13 cellular contexts compared by ENCODE assay signal in the genomic region with DNA sequence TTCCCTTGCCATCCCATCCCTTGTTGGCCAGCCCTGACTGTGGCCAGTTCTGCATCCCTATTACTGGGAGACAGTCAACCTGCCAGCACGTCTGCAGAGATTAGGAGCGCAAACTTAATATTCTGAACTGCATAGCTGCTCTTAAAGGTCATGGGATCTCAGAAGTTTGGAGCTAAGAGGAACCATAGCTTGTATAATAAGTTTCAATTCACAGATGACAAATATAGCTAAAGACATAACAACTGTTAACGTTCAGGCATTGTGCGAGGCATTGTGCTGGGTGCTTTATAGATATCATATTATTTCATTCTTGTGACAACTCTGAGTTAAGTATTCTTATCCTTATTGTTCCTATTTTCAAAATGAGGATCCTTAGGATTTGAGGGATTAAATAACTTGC. TPM values are rescaled to one million over a fixed set of nuclear protein-coding genes. Genes with fewer than 3 reads are reported as not detected.
A peak's percentile ranks its signal among the peaks of the same experiment; 100 is the strongest.
DNase-seq lines count a peak whose midpoint lies in the region; ATAC-seq, FAIRE-seq and TF ChIP-seq lines count a peak whose summit lies in the region.
"Had no signal": no experiment of that assay in that cellular context is flagged by ENCODE, and none has a peak within 500 bp of the region (broad histone marks: within the 10 kb centered on the region; RNA-seq: fewer than 3 reads in every experiment).

No MANE protein-coding gene starts in this region.

- H3K27me3 ChIP-seq in MM.1S (replicated peaks; ENCODE audit: insufficient read depth, low read length) (no peaks in the 10 kb centered on the region), K562 (ENCODE audit: control insufficient read depth in 2 of 2, insufficient read depth in 2 of 2, low read length in 2 of 2) (no peaks in the 10 kb centered on the region), muscle layer of colon (ENCODE audit: control insufficient read depth in 1 of 2, insufficient read depth in 2 of 2, low read length in 2 of 2) (no peaks in the 10 kb centered on the region), stomach smooth muscle (ENCODE audit: control insufficient read depth in 1 of 2, insufficient read depth in 2 of 2, low read length in 2 of 2) (no peaks in the 10 kb centered on the region)

- H3K36me3 ChIP-seq in MM.1S (replicated peaks; ENCODE audit: insufficient read depth, low read length) (no peaks in the 10 kb centered on the region), K562 (ENCODE audit: control insufficient read depth, insufficient read depth, low read length) (no peaks in the 10 kb centered on the region), muscle layer of colon (ENCODE audit: insufficient read depth, low read length) (no peaks in the 10 kb centered on the region), stomach smooth muscle (ENCODE audit: control insufficient read depth in 2 of 2, insufficient read depth in 2 of 2, low read length in 2 of 2) (peaks cover 0 to 2% of the 10 kb centered on the region in 2 donors)

- peaks cover 49% of the 10 kb centered on the region for H3K4me1 ChIP-seq in MM.1S (ENCODE audit: low read length)
- H3K4me1 ChIP-seq in K562 (replicated peaks in 1 of 2; ENCODE audit: control insufficient read depth in 2 of 2, insufficient read depth in 2 of 2, low read length in 2 of 2): peaks cover 15 to 24% of the 10 kb centered on the region in 2 experiments
- peaks cover 78% of the 10 kb centered on the region for H3K4me1 ChIP-seq in muscle layer of colon (ENCODE audit: insufficient read depth, low read length)
- H3K4me1 ChIP-seq in stomach smooth muscle (ENCODE audit: control insufficient read depth, insufficient read depth, low read length): peaks cover 58% of the 10 kb centered on the region

- no peak overlapping the region for H3K27ac Mint-ChIP-seq in activated CD4-positive, alpha-beta T cell treated with anti-CD3 and anti-CD28 coated beads, Interleukin-2, amount 10 ng/mL, durations not matched to agents 24 days and 14 days

- no peaks in the 10 kb centered on the region for H3K9me2 ChIP-seq in MM.1S (replicated peaks; ENCODE audit: insufficient read depth, low read length)

- no peak for TF ChIP-seq RAD21 in K562 (CRISPR knock-in tag; conservative IDR thresholded peaks at IDR 0.05 in 1 of 2, IDR thresholded peaks at IDR 0.05 in 1 of 2)

- CTCF ChIA-PET in K562 (lab: Yijun Ruan, JAX; ENCODE audit: low intra/inter-chr PET ratio): no interaction called here

- H3K9me3 Mint-ChIP-seq in activated CD4-positive, alpha-beta T cell treated with anti-CD3 and anti-CD28 coated beads, Interleukin-2, amount 10 ng/mL, durations not matched to agents 24 days and 14 days: peaks cover 4% of the 10 kb centered on the region
- H3K9me3 Mint-ChIP-seq: CD8-positive, alpha-beta memory T cell had no signal

- H3K4me1 Mint-ChIP-seq in activated CD4-positive, alpha-beta T cell treated with anti-CD3 and anti-CD28 coated beads, Interleukin-2, amount 10 ng/mL, durations not matched to agents 24 days and 14 days: peaks cover 29% of the 10 kb centered on the region

- in situ Hi-C loops in K562 (cut with MboI): no loop called here

- no peaks in the 10 kb centered on the region for H4K20me1 ChIP-seq in MM.1S (ENCODE audit: insufficient read depth, low read length)
- no peaks in the 10 kb centered on the region for H4K20me1 ChIP-seq in K562 (replicated peaks; ENCODE audit: control insufficient read depth, insufficient read depth, low read length)

- BruUV-seq in K562 (replicated peaks; lab: Mats Ljungman, UMichigan): no TSS peak

- no peak for DNase-seq in MM.1S
- no peak for DNase-seq in K562 (ENCODE audit: extremely low read depth in 1 of 4, low spot score in 3 of 4)
- no peak for DNase-seq in activated CD4-positive, alpha-beta T cell treated with anti-CD3 and anti-CD28 coated beads, Interleukin-2, amount 10 ng/mL, durations not matched to agents 24 days and 14 days
- no peak for DNase-seq in SHP77 (lab: John Stamatoyannopoulos, UW)
- DNase-seq in activated CD4-positive, alpha-beta T cell treated with anti-CD3 and anti-CD28 coated beads for 1 hour: no peak
- DNase-seq in activated gamma-delta T cell treated with Interleukin-2 at 50 U/mL for 16 hours: no peak
- DNase-seq: activated CD4-positive, CD25-positive, alpha-beta regulatory T cell; CD8-positive, alpha-beta memory T cell; NCI-H226 had no signal

- H3K27ac ChIP-seq in MM.1S (ENCODE audit: low read length) (peak overlapping the region; percentile 88; the same call in 1 of the 2 replicates), K562 (ENCODE audit: extremely low read depth, low read depth, low read length) (no peak overlapping the region), muscle layer of colon (ENCODE audit: low read depth, low read length) (peak overlapping the region; percentile 2), stomach smooth muscle (ENCODE audit: low read length) (peak overlapping the region; percentile 46)

- H3K9ac ChIP-seq in MM.1S (ENCODE audit: low read length) (no peak overlapping the region), K562 (ENCODE audit: insufficient read depth in 1 of 2, low read depth in 2 of 2, low read length in 2 of 2) (no peak overlapping the region), muscle layer of colon (ENCODE audit: low read length) (no peak overlapping the region), stomach smooth muscle (ENCODE audit: low read length in 2 of 2) (peak overlapping the region in 1 of 2 donors; percentile 7)

- ATAC-seq in K562: no peak

- POLR2A ChIA-PET in K562 (lab: Yijun Ruan, JAX): interaction anchor here (1.2 to 1.6 kb wide), 2 partner anchors 10 to 167 kb away, joined by 4 to 5 read pairs; no protein-coding TSS in a partner anchor

- WGBS in K562 (ENCODE audit: insufficient coverage, low coverage, missing lambda C conversion rate): 86% methylated on average over 4 of the region's 4 CpGs

- H3K79me2 ChIP-seq in MM.1S (ENCODE audit: low read length) (peaks cover 94% of the 10 kb centered on the region), K562 (ENCODE audit: control insufficient read depth, insufficient read depth, low read length) (peaks cover 22% of the 10 kb centered on the region)

- no peaks in the 10 kb centered on the region for H3K9me3 ChIP-seq in MM.1S (replicated peaks; ENCODE audit: insufficient read depth, low read length)
- no peaks in the 10 kb centered on the region for H3K9me3 ChIP-seq in K562 (replicated peaks; ENCODE audit: control insufficient read depth, insufficient read depth, low read depth, low read length)
- no peaks in the 10 kb centered on the region for H3K9me3 ChIP-seq in muscle layer of colon (ENCODE audit: low read length)
- H3K9me3 ChIP-seq in stomach smooth muscle (ENCODE audit: control insufficient read depth in 2 of 2, low read length in 2 of 2): no peaks in the 10 kb centered on the region

- intact Hi-C loops in K562 (cut with micrococcal nuclease): no loop called here
- intact Hi-C loops in activated CD4-positive, alpha-beta T cell treated with anti-CD3 and anti-CD28 coated beads, Interleukin-2, amount 10 ng/mL, durations not matched to agents 24 days and 14 days (cut with micrococcal nuclease): loop anchor here (5.0 kb wide), 2 partner anchors 153 to 1377 kb away; no protein-coding TSS in a partner anchor

- TF ChIP-seq EP300 in K562 (IDR thresholded peaks at IDR 0.05; ENCODE audit: low read length): no peak

- peaks cover 34% of the 10 kb centered on the region for H3F3A ChIP-seq in MM.1S (ENCODE audit: insufficient read depth, low read length)

- H3K4me2 ChIP-seq in MM.1S (ENCODE audit: low read depth, low read length): peak overlapping the region; percentile 89
- no peak overlapping the region for H3K4me2 ChIP-seq in K562 (ENCODE audit: insufficient read depth, low read length)

- H3K4me3 ChIP-seq in MM.1S (ENCODE audit: low read length) (peak overlapping the region; percentile 87; the same call in 1 of the 2 replicates), K562 (no peak overlapping the region), muscle layer of colon (ENCODE audit: low read depth in 1 of 2, low read length in 2 of 2) (no peak overlapping the region), stomach smooth muscle (ENCODE audit: low read length in 2 of 2) (peak overlapping the region in 1 of 2 donors; percentile 29)

- TF ChIP-seq POLR2A in K562 (conservative IDR thresholded peaks at IDR 0.05): no peak

- no peaks in the 10 kb centered on the region for H3K36me3 Mint-ChIP-seq in activated CD4-positive, alpha-beta T cell treated with anti-CD3 and anti-CD28 coated beads, Interleukin-2, amount 10 ng/mL, durations not matched to agents 24 days and 14 days (ENCODE audit: low read depth)

- FAIRE-seq in K562 (lab: Jason Lieb, UNC): peak; percentile 11
- FAIRE-seq: bronchial epithelial cell, islet of Langerhans had no signal

- no peaks in the 10 kb centered on the region for H3K9me1 ChIP-seq in K562 (ENCODE audit: control insufficient read depth, insufficient read depth, low read length)

- no peak overlapping the region for H2AFZ ChIP-seq in MM.1S (ENCODE audit: low read length)
- no peak overlapping the region for H2AFZ ChIP-seq in K562 (ENCODE audit: low read depth, low read length)

- no peak overlapping the region for H3K4me3 Mint-ChIP-seq in activated CD4-positive, alpha-beta T cell treated with anti-CD3 and anti-CD28 coated beads, Interleukin-2, amount 10 ng/mL, durations not matched to agents 24 days and 14 days

- TF ChIP-seq CTCF in MM.1S (IDR thresholded peaks at IDR 0.05; ENCODE audit: low read length) (no peak), K562 (IDR thresholded peaks at IDR 0.05 in 2 of 3, conservative IDR thresholded peaks at IDR 0.05 in 1 of 3; ENCODE audit: insufficient read depth in 2 of 3, low read depth in 1 of 3, low read length in 3 of 3) (no peak)

- H3K27me3 Mint-ChIP-seq in activated CD4-positive, alpha-beta T cell treated with anti-CD3 and anti-CD28 coated beads, Interleukin-2, amount 10 ng/mL, durations not matched to agents 24 days and 14 days: peaks cover 5% of the 10 kb centered on the region

RNA-seq across cellular contexts. Expression of gene SCARB2, which starts 3.7 kb away (rescaled TPM):
- total RNA-seq in K562 (2011; cell fraction: chromatin; rRNA removed; ENCODE audit: low replicate concordance): 31.3 and 49.9 TPM in 2 replicates
- total RNA-seq in K562 (2011; cell fraction: nucleolus; rRNA removed): 18.7 and 26.6 TPM in 2 replicates
- total RNA-seq in K562 (2011; cell fraction: nucleoplasm; rRNA removed): 35.0 and 62.6 TPM in 2 replicates
- total RNA-seq in K562 (2014; rRNA removed): 17.8 and 17.9 TPM in 2 replicates
- 19.3 and 20.0 TPM in 2 replicates for total RNA-seq in K562 (2014; rRNA removed; fragmentation: Illumina TruSeq; extraction: Trizol)
- total RNA-seq in K562 (2015; rRNA removed; fragmentation: Illumina TruSeq; extraction: Trizol): 25.8 TPM in 2 replicates
- 16.6 and 18.4 TPM in 2 replicates for total RNA-seq in K562 (2021)
- polyA plus RNA-seq in K562 (2011; rRNA removed): 17.3 and 21.0 TPM in 2 replicates
- 5.9 and 9.0 TPM in 2 replicates for polyA plus RNA-seq in K562 (2011; cell fraction: cytosol; rRNA removed)
- polyA plus RNA-seq in K562 (2011; cell fraction: nucleus; rRNA removed): 10.3 and 14.5 TPM in 2 replicates
- polyA plus RNA-seq in K562 (2012): 14.0 and 25.8 TPM in 2 replicates
- polyA plus RNA-seq in K562 (2014; fragmentation: Illumina TruSeq; extraction: Trizol): 16.9 and 18.9 TPM in 2 replicates
- 1 to 10 TPM; 6.1 to 8.8 TPM for polyA plus RNA-seq in K562 (2014; fragmentation: Nextera tagmentation; extraction: Ambion mirVana)
- 10.1 and 14.9 TPM in 2 replicates for polyA plus RNA-seq in K562 (2014; rRNA removed)
- 47.7 and 52.6 TPM in 2 replicates for polyA minus RNA-seq in K562 (2011; rRNA and poly(A)+ RNA removed)
- 10.3 and 19.3 TPM in 2 replicates for polyA minus RNA-seq in K562 (2011; cell fraction: cytosol; rRNA and poly(A)+ RNA removed)
- 16.0 and 24.0 TPM in 2 replicates for polyA minus RNA-seq in K562 (2011; cell fraction: nucleus; rRNA and poly(A)+ RNA removed)
- 1.5 and 1.7 TPM in 2 replicates for total RNA-seq in activated CD4-positive, alpha-beta T cell treated with anti-CD3 and anti-CD28 coated beads, Interleukin-2, amount 10 ng/mL, durations not matched to agents 24 days and 14 days

RNA-seq across cellular contexts. Expression of gene FAM47E, which starts 41.6 kb away (rescaled TPM):
- 1.3 and 1.8 TPM in 2 replicates for total RNA-seq in K562 (2011; cell fraction: chromatin; rRNA removed; ENCODE audit: low replicate concordance)
- total RNA-seq in K562 (2011; cell fraction: nucleolus; rRNA removed): 0.50 and 0.66 TPM in 2 replicates
- total RNA-seq in K562 (2011; cell fraction: nucleoplasm; rRNA removed): 1.5 and 5.1 TPM in 2 replicates
- 3.6 and 3.7 TPM in 2 replicates for total RNA-seq in K562 (2014; rRNA removed)
- total RNA-seq in K562 (2014; rRNA removed; fragmentation: Illumina TruSeq; extraction: Trizol): 6.4 and 7.4 TPM in 2 replicates
- total RNA-seq in K562 (2015; rRNA removed; fragmentation: Illumina TruSeq; extraction: Trizol): 12.0 and 15.6 TPM in 2 replicates
- total RNA-seq in K562 (2021): 3.7 and 4.8 TPM in 2 replicates
- polyA plus RNA-seq in K562 (2011; rRNA removed): 0.38 and 4.8 TPM in 2 replicates
- polyA plus RNA-seq in K562 (2011; cell fraction: cytosol; rRNA removed): 1.2 TPM in 1 of 2 replicates, not detected in the other
- polyA plus RNA-seq in K562 (2011; cell fraction: nucleus; rRNA removed): 0.07 and 1.3 TPM in 2 replicates
- polyA plus RNA-seq in K562 (2012): 15.5 and 15.6 TPM in 2 replicates
- 5.5 and 6.9 TPM in 2 replicates for polyA plus RNA-seq in K562 (2014; fragmentation: Illumina TruSeq; extraction: Trizol)
- polyA plus RNA-seq in K562 (2014; fragmentation: Nextera tagmentation; extraction: Ambion mirVana): 10 to 100 TPM; 11.8 to 12.4 TPM
- polyA plus RNA-seq in K562 (2014; rRNA removed): 5.0 and 5.9 TPM in 2 replicates
- 0.27 and 3.5 TPM in 2 replicates for polyA minus RNA-seq in K562 (2011; rRNA and poly(A)+ RNA removed)
- polyA minus RNA-seq in K562 (2011; cell fraction: cytosol; rRNA and poly(A)+ RNA removed): 1.0 TPM in 1 of 2 replicates, not detected in the other
- polyA minus RNA-seq in K562 (2011; cell fraction: nucleus; rRNA and poly(A)+ RNA removed): 0.56 and 0.81 TPM in 2 replicates
- not detected in 2 replicates for total RNA-seq in activated CD4-positive, alpha-beta T cell treated with anti-CD3 and anti-CD28 coated beads, Interleukin-2, amount 10 ng/mL, durations not matched to agents 24 days and 14 days
- total RNA-seq: CD8-positive, alpha-beta memory T cell had no signal
- polyA plus RNA-seq: CD8-positive, alpha-beta memory T cell had no signal
